ENCODE assay signal across 8 cellular contexts in the genomic region with DNA sequence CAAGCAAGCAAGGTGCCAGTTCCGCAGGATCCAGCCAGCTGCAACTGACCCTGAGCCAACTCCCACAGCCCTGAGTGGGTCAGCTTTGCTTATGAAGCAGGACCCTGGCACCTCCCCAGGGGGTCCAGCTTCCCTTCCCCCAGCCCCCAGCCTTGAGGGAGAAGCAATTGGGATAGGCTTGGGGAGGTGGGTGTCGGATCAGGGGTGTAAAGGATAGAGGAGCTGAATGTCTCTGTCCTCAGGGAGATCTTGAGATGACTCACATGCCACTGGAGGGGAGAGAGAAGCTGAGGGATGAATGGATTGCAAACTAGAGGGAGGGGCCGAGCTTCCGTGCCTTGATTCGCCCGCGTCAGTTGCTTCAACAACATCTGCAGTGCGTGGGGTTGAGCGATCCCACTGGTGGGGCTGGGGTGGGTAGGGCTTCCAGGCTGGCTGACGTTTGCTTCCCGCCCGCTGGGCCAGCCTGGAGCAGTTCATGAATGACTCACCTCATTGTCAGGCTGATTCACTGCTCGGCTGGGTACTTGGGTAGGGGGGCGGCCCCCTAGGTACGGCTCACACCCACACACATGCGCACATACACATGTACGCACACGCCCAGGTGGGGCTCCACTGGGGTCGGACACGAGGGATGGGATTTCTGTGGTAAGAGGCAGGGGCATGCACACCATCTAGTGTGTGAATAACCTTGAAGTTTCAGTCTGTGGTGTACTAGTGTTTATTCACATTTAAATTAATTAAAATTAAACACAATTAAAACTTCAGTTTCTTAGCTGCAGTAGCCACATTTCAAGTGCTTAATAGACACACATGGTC. TPM values are rescaled to one million over a fixed set of nuclear protein-coding genes. Genes with fewer than 3 reads are reported as not detected.
DNase-seq lines count a peak whose midpoint lies in the region; ATAC-seq, FAIRE-seq and TF ChIP-seq lines count a peak whose summit lies in the region.

No MANE protein-coding gene starts in this region.

- DNase-seq in AG08396 (ENCODE audit: low spot score) = peak; percentile 97
- peak; percentile 72 for DNase-seq in HT-29 (ENCODE audit: low spot score)
- peak; percentile 41 for DNase-seq in RPMI8226
- DNase-seq in activated naive CD4-positive, alpha-beta T cell (lab: John Stamatoyannopoulos, UW) = peak in 3 of 4 experiments; percentile 26 to 35 (median 33)
- peak; percentile 51 to 84 for DNase-seq in frontal cortex (ENCODE audit: low spot score in 2 of 2)
- DNase-seq in trophoblast cell = peak; percentile 97 to 99
- DNase-seq in upper lobe of right lung = peak; percentile 85

- H2BK12ac ChIP-seq in trophoblast cell (ENCODE audit: low read length) = peak overlapping the region; percentile 46

- peaks cover 4% of the 10 kb centered on the region for H3K79me2 ChIP-seq in trophoblast cell (ENCODE audit: control insufficient read depth, insufficient read depth, low read length, poor library complexity)

- no peak overlapping the region for H4K12ac ChIP-seq in trophoblast cell (ENCODE audit: low read depth, low read length)

- intact Hi-C loops in upper lobe of right lung (cut with DNase I) = no loop called here

- H3K4me1 ChIP-seq in trophoblast cell (ENCODE audit: control insufficient read depth in 1 of 2, insufficient read depth in 2 of 2, low read length in 2 of 2) (peaks cover 9 to 12% of the 10 kb centered on the region in 2 experiments), upper lobe of right lung (peaks cover 18% of the 10 kb centered on the region)

- H3K79me1 ChIP-seq in trophoblast cell (ENCODE audit: low read length) = peaks cover 8% of the 10 kb centered on the region

- peak overlapping the region; percentile 65 for H2AFZ ChIP-seq in trophoblast cell (ENCODE audit: insufficient read depth, low read length, poor library complexity)

- H3K9me3 ChIP-seq in trophoblast cell (ENCODE audit: insufficient read depth, low read depth, low read length) = no peaks in the 10 kb centered on the region
- H3K9me3 ChIP-seq in upper lobe of right lung = no peaks in the 10 kb centered on the region

- peak overlapping the region; percentile 8 for H3K9ac ChIP-seq in trophoblast cell (ENCODE audit: low read length)

- peak overlapping the region; percentile 24 for H4K8ac ChIP-seq in trophoblast cell (ENCODE audit: low read depth, low read length)

- no peak for TF ChIP-seq CTCF in upper lobe of right lung (IDR thresholded peaks at IDR 0.05)

- peak overlapping the region; percentile 56 for H4K91ac ChIP-seq in trophoblast cell (ENCODE audit: low read depth, low read length)

- H3K27me3 ChIP-seq in trophoblast cell (ENCODE audit: insufficient read depth, low read length) (no peaks in the 10 kb centered on the region), upper lobe of right lung (no peaks in the 10 kb centered on the region)

- FAIRE-seq in frontal cortex (lab: Jason Lieb, UNC) = no peak

- no CpG with 5 or more reads among the region's 20 CpGs for WGBS in trophoblast cell (ENCODE audit: extremely low coverage, insufficient coverage, insufficient read length)

- peak overlapping the region; percentile 18 for H2BK5ac ChIP-seq in trophoblast cell (ENCODE audit: low read depth, low read length, poor library complexity)

- H3K27ac ChIP-seq in trophoblast cell (ENCODE audit: low read depth, low read length) (peak overlapping the region; percentile 15), upper lobe of right lung (peak overlapping the region; percentile 42)

- no peak overlapping the region for H3K23ac ChIP-seq in trophoblast cell (ENCODE audit: low read length)

- H3K4me3 ChIP-seq in trophoblast cell (ENCODE audit: low read depth, low read length) (no peak overlapping the region), upper lobe of right lung (no peak overlapping the region)

- ATAC-seq in upper lobe of right lung (peak; percentile 85), GM21723 (IDR thresholded peaks at IDR 0.05; ENCODE audit: unreplicated experiment) (no peak)

- peak overlapping the region; percentile 36 for H3K18ac ChIP-seq in trophoblast cell (ENCODE audit: low read length)

- H3K14ac ChIP-seq in trophoblast cell (ENCODE audit: low read length) = peak overlapping the region; percentile 16

- H3K4ac ChIP-seq in trophoblast cell (ENCODE audit: low read depth, low read length) = peak overlapping the region; percentile 13

- peak overlapping the region; percentile 45 for H2BK120ac ChIP-seq in trophoblast cell (ENCODE audit: insufficient read depth, low read length, poor library complexity)

- peak overlapping the region; percentile 6 for H2AK5ac ChIP-seq in trophoblast cell (ENCODE audit: low read length)

- H3K36me3 ChIP-seq in trophoblast cell (ENCODE audit: control insufficient read depth in 1 of 2, insufficient read depth in 2 of 2, low read length in 2 of 2) = no peaks in the 10 kb centered on the region
- no peaks in the 10 kb centered on the region for H3K36me3 ChIP-seq in upper lobe of right lung

- peak overlapping the region; percentile 63 for H3K4me2 ChIP-seq in trophoblast cell (ENCODE audit: low read length)

RNA-seq across cellular contexts. Expression of a gene that starts 3.6 kb away (rescaled TPM):
- total RNA-seq in HT-29 (2014; rRNA removed; shearing (Covaris generic)) = 5.8 and 7.8 TPM in 2 replicates
- total RNA-seq in frontal cortex (0.82 TPM), upper lobe of right lung (0.35 TPM)
- polyA plus RNA-seq in trophoblast cell (2013) = 11.6 and 11.7 TPM in 2 replicates

RNA-seq across cellular contexts. Expression of a gene that starts 14.7 kb away (rescaled TPM):
- total RNA-seq in HT-29 (2014; rRNA removed; shearing (Covaris generic)) = 54.8 and 56.3 TPM in 2 replicates
- total RNA-seq in frontal cortex = 87.6 TPM
- polyA plus RNA-seq in trophoblast cell (2013) = 53.7 and 54.1 TPM in 2 replicates
- 55.3 TPM for total RNA-seq in upper lobe of right lung

RNA-seq across cellular contexts. Expression of a gene that starts 32.4 kb away (rescaled TPM):
- 0.03 TPM in 1 of 2 replicates, not detected in the other for total RNA-seq in HT-29 (2014; rRNA removed; shearing (Covaris generic))
- total RNA-seq in frontal cortex (not detected), upper lobe of right lung (not detected)
- polyA plus RNA-seq in trophoblast cell (2013) = 0.30 and 0.35 TPM in 2 replicates

RNA-seq across cellular contexts. Expression of a gene that starts 48.7 kb away (rescaled TPM):
- total RNA-seq in HT-29 (2014; rRNA removed; shearing (Covaris generic)) = 41.9 and 45.4 TPM in 2 replicates
- total RNA-seq in frontal cortex (22.0 TPM), upper lobe of right lung (38.8 TPM)
- polyA plus RNA-seq in trophoblast cell (2013) = 36.3 and 39.2 TPM in 2 replicates

Comparison
In these comparisons a context has a peak if more than half of its experiments do, and no peak if none do; other contexts are left out.
1. DNase-seq: peak in every context shown above with its lines; median percentile 98 in trophoblast cell; 97 in AG08396; 85 in upper lobe of right lung; 72 in HT-29; 68 in frontal cortex; 41 in RPMI8226; 33 in activated naive CD4-positive, alpha-beta T cell.